17 cellular contexts compared by ENCODE assay signal in the genomic region with DNA sequence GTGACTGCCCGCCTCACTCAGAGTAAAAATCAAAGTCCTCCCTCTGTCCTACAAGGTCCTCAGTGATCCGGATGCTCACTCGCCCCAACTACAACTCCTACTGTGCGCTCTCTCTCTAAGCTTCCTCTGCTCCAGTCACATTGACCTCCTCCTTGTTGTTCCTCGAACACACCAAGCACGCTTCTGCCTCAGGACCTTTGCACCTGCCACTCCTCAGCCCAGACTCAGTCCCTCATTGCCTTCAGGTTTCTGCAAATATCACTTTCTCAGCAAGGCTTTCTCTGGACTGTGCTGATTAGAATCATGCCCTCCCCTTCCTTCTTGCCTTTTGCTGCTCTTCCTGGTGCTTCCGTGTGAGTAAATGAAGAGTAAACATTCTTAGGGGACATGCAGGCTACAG.
"Had no signal": no experiment of that assay in that cellular context is flagged by ENCODE, and none has a peak within 500 bp of the region (broad histone marks: within the 10 kb centered on the region; RNA-seq: fewer than 3 reads in every experiment).

No MANE protein-coding gene starts in this region.

- H3K9me3 ChIP-seq: heart left ventricle, ovary, thyroid gland had no signal

- H3K27ac Mint-ChIP-seq: effector memory CD8-positive, alpha-beta T cell; naive thymus-derived CD8-positive, alpha-beta T cell; type B pancreatic cell had no signal

- H3K27me3 Mint-ChIP-seq: type B pancreatic cell had no signal

- H3K4me3 Mint-ChIP-seq: effector memory CD8-positive, alpha-beta T cell; naive thymus-derived CD8-positive, alpha-beta T cell; neural crest cell; type B pancreatic cell had no signal

- H3K36me3 ChIP-seq: heart left ventricle, ovary, thyroid gland had no signal

- DNase-seq: effector memory CD8-positive, alpha-beta T cell; erythroblast; foreskin keratinocyte; heart left ventricle; hippocampal formation; mammary epithelial cell; naive thymus-derived CD8-positive, alpha-beta T cell; nucleus accumbens; ovary; stimulated activated CD4-positive, alpha-beta T cell treated with anti-CD3 and anti-CD28 coated beads, Interleukin-2, amount 100 ng/mL, for 48 hours; stimulated activated naive CD4-positive, alpha-beta T cell treated with Interleukin-2 at 50 U/mL for 16 hours; thyroid gland had no signal

- H3K4me2 ChIP-seq: smooth muscle cell had no signal

- FAIRE-seq: urothelium cell line had no signal

- ATAC-seq: effector memory CD8-positive, alpha-beta T cell; foreskin keratinocyte; heart left ventricle; naive thymus-derived CD8-positive, alpha-beta T cell; right cardiac atrium had no signal

- H3K27ac ChIP-seq: foreskin keratinocyte, heart left ventricle, ovary, thyroid gland had no signal

- H3K9me3 Mint-ChIP-seq: effector memory CD8-positive, alpha-beta T cell; naive thymus-derived CD8-positive, alpha-beta T cell; neural crest cell; type B pancreatic cell had no signal

- H3K4me3 ChIP-seq: heart left ventricle, ovary, smooth muscle cell, thyroid gland had no signal

- H3K36me3 Mint-ChIP-seq: naive thymus-derived CD8-positive, alpha-beta T cell had no signal

- H3K27me3 ChIP-seq: foreskin keratinocyte, heart left ventricle, ovary, thyroid gland had no signal

- H3K4me1 ChIP-seq: foreskin keratinocyte had no signal
